Comparison of ENCODE assay signal across 8 cellular contexts in genomic region chr17:44314869-44315661, GRCh38. TPM values are rescaled to one million over a fixed set of nuclear protein-coding genes. Genes with fewer than 3 reads are reported as not detected.
DNase-seq lines count a peak whose midpoint lies in the region; ATAC-seq and TF ChIP-seq lines count a peak whose summit lies in the region.

No MANE protein-coding gene starts in this region.

- H3K9me3 ChIP-seq in esophagus squamous epithelium (no peaks in the 10 kb centered on the region), skeletal muscle satellite cell (replicated peaks; ENCODE audit: low read length) (peaks cover 3% of the 10 kb centered on the region)

- TF ChIP-seq CTCF in HL-60 (IDR thresholded peaks at IDR 0.05; ENCODE audit: insufficient read depth, low read length) (no peak), esophagus squamous epithelium (IDR thresholded peaks at IDR 0.05) (no peak)

- H3K36me3 ChIP-seq in esophagus squamous epithelium, result peaks cover 7 to 15% (median 9%) of the 10 kb centered on the region in 3 donors
- peaks cover 10% of the 10 kb centered on the region for H3K36me3 ChIP-seq in skeletal muscle satellite cell (ENCODE audit: insufficient read depth, low read length)

- WGBS in esophagus squamous epithelium, 2 donors, result 0 to 4% methylated on average over 3 to 4 of the region's 81 CpGs

- H3K27me3 ChIP-seq in HL-60 (ENCODE audit: insufficient read depth, poor library complexity, severe bottlenecking) (peaks cover 29% of the 10 kb centered on the region), esophagus squamous epithelium (peaks cover 0 to 67% (median 11%) of the 10 kb centered on the region in 4 donors), skeletal muscle satellite cell (ENCODE audit: control insufficient read depth, insufficient read depth, low read length) (peaks cover 51% of the 10 kb centered on the region)

- H3K9ac ChIP-seq in skeletal muscle satellite cell (ENCODE audit: low read depth, low read length), result no peak overlapping the region

- no peak overlapping the region for H3K27ac ChIP-seq in HL-60 (replicated peaks)
- H3K27ac ChIP-seq in esophagus squamous epithelium, result no peak overlapping the region

- ATAC-seq in HG02981 (IDR thresholded peaks at IDR 0.05; ENCODE audit: unreplicated experiment), result no peak

- H3K4me1 ChIP-seq in esophagus squamous epithelium (peaks cover 15 to 29% (median 16%) of the 10 kb centered on the region in 3 donors), skeletal muscle satellite cell (ENCODE audit: control insufficient read depth, insufficient read depth, low read length) (no peaks in the 10 kb centered on the region)

- intact Hi-C loops in esophagus squamous epithelium (cut with DNase I), result no loop called here

- H3K4me3 ChIP-seq in HL-60 (replicated peaks; ENCODE audit: insufficient read depth, low read length) (peak overlapping the region; percentile 27), esophagus squamous epithelium (peak overlapping the region; percentile 5 to 64 (median 34)), skeletal muscle satellite cell (ENCODE audit: low read length) (peak overlapping the region; percentile 60)

- peak overlapping the region; percentile 77 for H3K4me2 ChIP-seq in skeletal muscle satellite cell (ENCODE audit: low read length)

- DNase-seq in CD1c-positive myeloid dendritic cell (ENCODE audit: extremely low spot score) (peak; percentile 44), HL-60 (ENCODE audit: low read depth in 1 of 2, low spot score in 1 of 2) (peak in 1 of 2 experiments; percentile 23), esophagus squamous epithelium (lab: John Stamatoyannopoulos, UW) (no peak), globus pallidus (ENCODE audit: low spot score) (no peak), AML-193 (lab: John Stamatoyannopoulos, UW) (no peak)
- DNase-seq in activated CD4-positive, alpha-beta T cell treated with anti-CD3 and anti-CD28 coated beads, Interleukin-2, amount 50 U/mL, for 1 hour, result peak; percentile 25

- no peak for TF ChIP-seq POLR2A in esophagus squamous epithelium (IDR thresholded peaks at IDR 0.05)

RNA-seq across cellular contexts. Expression of gene RUNDC3A, which starts 6.7 kb away (rescaled TPM):
- 1 to 10 TPM in 2 of 4 donors, under 1 TPM in 2; 0.23 to 1.1 (median 0.81) TPM for total RNA-seq in esophagus squamous epithelium
- not detected in 2 replicates for total RNA-seq in skeletal muscle satellite cell (2012; rRNA removed)

RNA-seq across cellular contexts. Expression of gene SLC25A39, which starts 9.6 kb away (rescaled TPM):
- total RNA-seq in esophagus squamous epithelium, result 100 to 1,000 TPM in 2 of 4 donors, 10 to 100 TPM in 2; 93.2 to 148 (median 107) TPM
- total RNA-seq in skeletal muscle satellite cell (2012; rRNA removed), result 98.6 and 102 TPM in 2 replicates

RNA-seq across cellular contexts. Expression of gene GRN, which starts 30.0 kb away (rescaled TPM):
- total RNA-seq in esophagus squamous epithelium, result 1,000 to 10,000 TPM in 1 of 4 donors, 100 to 1,000 TPM in 3; 428 to 1,204 (median 642) TPM
- total RNA-seq in skeletal muscle satellite cell (2012; rRNA removed), result 176 and 177 TPM in 2 replicates

RNA-seq across cellular contexts. Expression of gene SLC4A1, which starts 47.1 kb away (rescaled TPM):
- not detected for total RNA-seq in esophagus squamous epithelium
- total RNA-seq in skeletal muscle satellite cell (2012; rRNA removed), result not detected in 2 replicates

RNA-seq across cellular contexts. Expression of gene FAM171A2, which starts 48.6 kb away (rescaled TPM):
- 10 to 100 TPM in 1 of 4 donors, 1 to 10 TPM in 2, under 1 TPM in 1; 0.35 to 17.4 (median 3.2) TPM for total RNA-seq in esophagus squamous epithelium
- 1.5 TPM in 1 of 2 replicates, not detected in the other for total RNA-seq in skeletal muscle satellite cell (2012; rRNA removed)

Comparison
In these comparisons a context has a peak if more than half of its experiments do, and no peak if none do; other contexts are left out.
1. DNase-seq: peak in CD1c-positive myeloid dendritic cell (single experiment) and activated CD4-positive, alpha-beta T cell treated with anti-CD3 and anti-CD28 coated beads, Interleukin-2, amount 50 U/mL, for 1 hour (single experiment); none in esophagus squamous epithelium (single experiment), globus pallidus (single experiment) and AML-193 (0 of 2).
2. Peak in every context shown above with its lines, with median percentiles within 50 percentile points of each other: H3K4me3 ChIP-seq.